18 cellular contexts compared by ENCODE assay signal in genomic region chr22:34344702-34345101, GRCh38.
DNase-seq lines count a peak whose midpoint lies in the region; ATAC-seq and TF ChIP-seq lines count a peak whose summit lies in the region.
"Had no signal": no experiment of that assay in that cellular context is flagged by ENCODE, and none has a peak within 500 bp of the region (broad histone marks: within the 10 kb centered on the region; RNA-seq: fewer than 3 reads in every experiment).

No MANE protein-coding gene starts in this region.

- H3K27ac ChIP-seq in left ventricle myocardium inferior (replicated peaks) (no peak overlapping the region), GM23338 (ENCODE audit: low read depth) (no peak overlapping the region), WERI-Rb-1 (no peak overlapping the region), left lung (no peak overlapping the region), SJCRH30 (no peak overlapping the region)
- H3K27ac ChIP-seq: A549, GM23248 had no signal

- no peaks in the 10 kb centered on the region for H3K4me1 Mint-ChIP-seq in GM23338
- H3K4me1 Mint-ChIP-seq: CD14-positive monocyte had no signal

- H3K4me2 ChIP-seq in GM23338: no peak overlapping the region
- H3K4me2 ChIP-seq: A549 had no signal

- H3K4me3 ChIP-seq in left ventricle myocardium inferior (no peak overlapping the region), GM23338 (no peak overlapping the region), WERI-Rb-1 (ENCODE audit: low read depth, low read length) (no peak overlapping the region), left lung (no peak overlapping the region), SJCRH30 (no peak overlapping the region)
- H3K4me3 ChIP-seq: A549, GM23248 had no signal

- H3K27me3 Mint-ChIP-seq in GM23338 (ENCODE audit: insufficient read depth, low read depth, poor library complexity): no peaks in the 10 kb centered on the region

- H3K9me2 ChIP-seq in GM23338 (ENCODE audit: insufficient read depth): no peaks in the 10 kb centered on the region

- H3K79me2 ChIP-seq in GM23338 (replicated peaks; ENCODE audit: insufficient read depth): no peaks in the 10 kb centered on the region

- DNase-seq in left ventricle myocardium inferior (no peak), left cardiac atrium (no peak), GM23338 (ENCODE audit: low spot score) (peak; percentile 1), WERI-Rb-1 (no peak), iPS-NIHi7 (ENCODE audit: extremely low spot score) (peak; percentile 17), left lung (no peak), SJCRH30 (no peak)
- DNase-seq: BE2C; Caco-2; CD8-positive, alpha-beta T cell; DND-41; GF-D8; GM23248; H9; IMR-90 had no signal

- intact Hi-C loops in left ventricle myocardium inferior (cut with micrococcal nuclease): no loop called here
- intact Hi-C loops in left cardiac atrium (cut with DNase I): loop anchor here in 1 of 2 donors (10.0 kb wide), 1 partner anchor 420 kb away; the partner anchor contains the start of gene LARGE1
- intact Hi-C loops in left lung (cut with DNase I): no loop called here

- H3K4me3 Mint-ChIP-seq in GM23338: no peak overlapping the region
- H3K4me3 Mint-ChIP-seq: CD14-positive monocyte; CD8-positive, alpha-beta T cell; H9 had no signal

- H3K4me1 ChIP-seq in left ventricle myocardium inferior: no peaks in the 10 kb centered on the region
- H3K4me1 ChIP-seq in GM23338 (ENCODE audit: insufficient read depth): no peaks in the 10 kb centered on the region
- H3K4me1 ChIP-seq in left lung: no peaks in the 10 kb centered on the region
- no peaks in the 10 kb centered on the region for H3K4me1 ChIP-seq in SJCRH30
- H3K4me1 ChIP-seq: A549, BE2C, Caco-2 had no signal

- no peak for ATAC-seq in left cardiac atrium
- no peak for ATAC-seq in GM23338
- no peak for ATAC-seq in left lung
- ATAC-seq in GM21447 (IDR thresholded peaks at IDR 0.05; ENCODE audit: unreplicated experiment): no peak
- ATAC-seq: A549; CD8-positive, alpha-beta T cell had no signal

- H3K36me3 Mint-ChIP-seq in GM23338 (ENCODE audit: low read depth): peaks cover 3% of the 10 kb centered on the region; the same call in 1 of the 3 replicates
- H3K36me3 Mint-ChIP-seq: CD14-positive monocyte; CD8-positive, alpha-beta T cell had no signal

- H3K9me3 Mint-ChIP-seq in GM23338: peaks cover 55% of the 10 kb centered on the region
- H3K9me3 Mint-ChIP-seq: CD8-positive, alpha-beta T cell; H9 had no signal

- peaks cover 9% of the 10 kb centered on the region for H3K27me3 ChIP-seq in left ventricle myocardium inferior (ENCODE audit: low read depth)
- no peaks in the 10 kb centered on the region for H3K27me3 ChIP-seq in GM23338 (ENCODE audit: insufficient read depth)
- H3K27me3 ChIP-seq in WERI-Rb-1 (ENCODE audit: insufficient read depth, low read depth, severe bottlenecking): no peaks in the 10 kb centered on the region
- no peaks in the 10 kb centered on the region for H3K27me3 ChIP-seq in left lung
- no peaks in the 10 kb centered on the region for H3K27me3 ChIP-seq in SJCRH30
- H3K27me3 ChIP-seq: BE2C had no signal

- no peaks in the 10 kb centered on the region for H3F3A ChIP-seq in GM23338 (replicated peaks; ENCODE audit: low read depth)

- no peaks in the 10 kb centered on the region for H3K9me3 ChIP-seq in left ventricle myocardium inferior (replicated peaks)
- H3K9me3 ChIP-seq in WERI-Rb-1 (ENCODE audit: severe bottlenecking): no peaks in the 10 kb centered on the region
- H3K9me3 ChIP-seq in left lung: no peaks in the 10 kb centered on the region
- no peaks in the 10 kb centered on the region for H3K9me3 ChIP-seq in SJCRH30 (replicated peaks)
- H3K9me3 ChIP-seq: A549, BE2C, Caco-2 had no signal

- TF ChIP-seq CTCF in left ventricle myocardium inferior (IDR thresholded peaks at IDR 0.05; ENCODE audit: borderline replicate concordance): peak; percentile 44
- TF ChIP-seq CTCF in GM23338 (conservative IDR thresholded peaks at IDR 0.05; ENCODE audit: low read depth in 2 of 2): peak in 1 of 2 experiments; percentile 54; a peak in 2 of 4 replicates
- peak; percentile 49 for TF ChIP-seq CTCF in WERI-Rb-1 (IDR thresholded peaks at IDR 0.05; ENCODE audit: low read depth, low read length)
- no peak for TF ChIP-seq CTCF in left lung (IDR thresholded peaks at IDR 0.05)

- H3K36me3 ChIP-seq in left ventricle myocardium inferior: no peaks in the 10 kb centered on the region
- no peaks in the 10 kb centered on the region for H3K36me3 ChIP-seq in GM23338 (ENCODE audit: insufficient read depth)
- no peaks in the 10 kb centered on the region for H3K36me3 ChIP-seq in WERI-Rb-1
- no peaks in the 10 kb centered on the region for H3K36me3 ChIP-seq in left lung
- no peaks in the 10 kb centered on the region for H3K36me3 ChIP-seq in SJCRH30
- H3K36me3 ChIP-seq: BE2C had no signal

- no peaks in the 10 kb centered on the region for H4K20me1 ChIP-seq in GM23338 (replicated peaks; ENCODE audit: insufficient read depth)

- no peak overlapping the region for H2AFZ ChIP-seq in GM23338
- H2AFZ ChIP-seq: GM23248 had no signal

- no peak overlapping the region for H3K27ac Mint-ChIP-seq in GM23338
- H3K27ac Mint-ChIP-seq: CD14-positive monocyte; CD8-positive, alpha-beta T cell; H9 had no signal

TF ChIP-seq in GM23338, 12 proteins besides CTCF, POLR2A, EP300 and RAD21:
- TF ChIP-seq ZNF331 (CRISPR knock-in tag; IDR thresholded peaks at IDR 0.05; ENCODE audit: low read depth) (no peak), STAT1 (IDR thresholded peaks at IDR 0.05; ENCODE audit: unreplicated experiment) (no peak), REST (IDR thresholded peaks at IDR 0.05; ENCODE audit: unreplicated experiment) (no peak), ETS1 (IDR thresholded peaks at IDR 0.05) (no peak), ZNF114 (CRISPR knock-in tag; IDR thresholded peaks at IDR 0.05) (no peak), POLR2AphosphoS5 (IDR thresholded peaks at IDR 0.05; ENCODE audit: low read depth) (no peak)

Comparison
In these comparisons a context has a peak if more than half of its experiments do, and no peak if none do; other contexts are left out.
1. DNase-seq: peak in GM23338 (single experiment) and iPS-NIHi7 (single experiment); none in left ventricle myocardium inferior (single experiment), left cardiac atrium (single experiment), WERI-Rb-1 (single experiment), left lung (0 of 2) and SJCRH30 (0 of 2).
2. CTCF ChIP-seq: peak in left ventricle myocardium inferior (single experiment) and WERI-Rb-1 (single experiment); none in left lung (0 of 2).